8 cellular contexts compared by ENCODE assay signal in genomic region chr10:102409604-102410426, GRCh38. TPM values are rescaled to one million over a fixed set of nuclear protein-coding genes. Genes with fewer than 3 reads are reported as not detected.
DNase-seq lines count a peak whose midpoint lies in the region; ATAC-seq and TF ChIP-seq lines count a peak whose summit lies in the region.

No MANE protein-coding gene starts in this region.

- peaks cover 31% of the 10 kb centered on the region for H3K4me1 Mint-ChIP-seq in GM23338
- peaks cover 71% of the 10 kb centered on the region for H3K4me1 Mint-ChIP-seq in activated T-cell treated with anti-CD3 and anti-CD28 coated beads, Interleukin-2, amount 50 U/mL, for 72 hours (ENCODE audit: low read depth)

- no peak for TF ChIP-seq CTCF in GM23338 (conservative IDR thresholded peaks at IDR 0.05; ENCODE audit: low read depth in 2 of 2)
- no peak for TF ChIP-seq CTCF in heart right ventricle (IDR thresholded peaks at IDR 0.05)
- no peak for TF ChIP-seq CTCF in sigmoid colon (IDR thresholded peaks at IDR 0.05)

- H3K4me2 ChIP-seq in GM23338, result peak overlapping the region; percentile 98

- H3K27ac Mint-ChIP-seq in GM23338, result no peak overlapping the region
- peak overlapping the region; percentile 9 for H3K27ac Mint-ChIP-seq in activated T-cell treated with anti-CD3 and anti-CD28 coated beads, Interleukin-2, amount 50 U/mL, for 72 hours

- intact Hi-C loops in heart right ventricle (cut with DNase I), result loop anchor here in 1 of 10 donors (10.0 kb wide), 1 partner anchor 175 kb away; no protein-coding TSS in a partner anchor
- intact Hi-C loops in sigmoid colon (cut with DNase I), result no loop called here

- no peak for TF ChIP-seq POLR2A in sigmoid colon (IDR thresholded peaks at IDR 0.05)

- H3K4me1 ChIP-seq in GM23338 (ENCODE audit: insufficient read depth) (peaks cover 16% of the 10 kb centered on the region), heart right ventricle (peaks cover 0 to 24% (median 13%) of the 10 kb centered on the region in 9 donors), sigmoid colon (peaks cover 0 to 47% (median 43%) of the 10 kb centered on the region in 4 donors)

- H3K9me2 ChIP-seq in GM23338 (ENCODE audit: insufficient read depth), result no peaks in the 10 kb centered on the region

- WGBS in heart right ventricle, 2 donors, result 28 to 33% methylated on average over 24 of the region's 24 CpGs
- 21 to 33% methylated on average over 24 of the region's 24 CpGs for WGBS in sigmoid colon, 2 donors

- peaks cover 7% of the 10 kb centered on the region for H3F3A ChIP-seq in GM23338 (replicated peaks; ENCODE audit: low read depth)

- H3K36me3 Mint-ChIP-seq in GM23338 (ENCODE audit: low read depth), result peaks cover 2% of the 10 kb centered on the region; the same call in 1 of the 3 replicates
- H3K36me3 Mint-ChIP-seq in activated T-cell treated with anti-CD3 and anti-CD28 coated beads, Interleukin-2, amount 50 U/mL, for 72 hours (ENCODE audit: insufficient read depth in 2 of 2), result peaks cover 0 to 2% of the 10 kb centered on the region in 2 donors

- H3K27me3 Mint-ChIP-seq in GM23338 (ENCODE audit: insufficient read depth, low read depth, poor library complexity), result peaks cover 56% of the 10 kb centered on the region
- peaks cover 7% of the 10 kb centered on the region for H3K27me3 Mint-ChIP-seq in activated T-cell treated with anti-CD3 and anti-CD28 coated beads, Interleukin-2, amount 50 U/mL, for 72 hours (ENCODE audit: low read depth)

- H2AFZ ChIP-seq in GM23338, result peak overlapping the region; percentile 94

- no peak for TF ChIP-seq EP300 in sigmoid colon (IDR thresholded peaks at IDR 0.05)

- no peaks in the 10 kb centered on the region for H4K20me1 ChIP-seq in GM23338 (replicated peaks; ENCODE audit: insufficient read depth)

- H3K9me3 Mint-ChIP-seq in GM23338, result no peaks in the 10 kb centered on the region
- H3K9me3 Mint-ChIP-seq in activated T-cell treated with anti-CD3 and anti-CD28 coated beads, Interleukin-2, amount 50 U/mL, for 72 hours, result no peaks in the 10 kb centered on the region

- ATAC-seq in GM23338 (peak; percentile 29), heart right ventricle (peak in 1 of 8 donors; percentile 3), HG03342 (IDR thresholded peaks at IDR 0.05; ENCODE audit: unreplicated experiment) (no peak)
- no peak for ATAC-seq in activated T-cell treated with anti-CD3 and anti-CD28 coated beads, Interleukin-2, amount 50 U/mL, for 72 hours (replicated peaks in 1 of 2)

- H3K27ac ChIP-seq in GM23338 (ENCODE audit: low read depth) (no peak overlapping the region), heart right ventricle (no peak overlapping the region), sigmoid colon (peak overlapping the region; percentile 84 to 99 (median 98))

- H3K36me3 ChIP-seq in GM23338 (ENCODE audit: insufficient read depth) (no peaks in the 10 kb centered on the region), heart right ventricle (no peaks in the 10 kb centered on the region), sigmoid colon (peaks cover 0 to 1% (median 0%) of the 10 kb centered on the region in 4 donors)

- DNase-seq in GM23338 (ENCODE audit: low spot score), result peak; percentile 64
- DNase-seq in activated T-cell treated with anti-CD3 and anti-CD28 coated beads, Interleukin-2, amount 50 U/mL, for 72 hours, result no peak
- no peak for DNase-seq in heart right ventricle
- DNase-seq in sigmoid colon, result no peak
- DNase-seq in midbrain (lab: John Stamatoyannopoulos, UW), result no peak
- no peak for DNase-seq in NCI-H524 treated with DMSO at 0.1 percent for 48 hours (lab: John Stamatoyannopoulos, UW)
- no peak for DNase-seq in COR-L47 (lab: John Stamatoyannopoulos, UW)

- H3K9me3 ChIP-seq in heart right ventricle, result no peaks in the 10 kb centered on the region
- no peaks in the 10 kb centered on the region for H3K9me3 ChIP-seq in sigmoid colon

- H3K27me3 ChIP-seq in GM23338 (ENCODE audit: insufficient read depth), result peaks cover 53% of the 10 kb centered on the region
- H3K27me3 ChIP-seq in heart right ventricle, result peaks cover 13 to 75% (median 73%) of the 10 kb centered on the region in 7 donors
- H3K27me3 ChIP-seq in sigmoid colon, result peaks cover 0 to 30% (median 11%) of the 10 kb centered on the region in 3 donors

- no peaks in the 10 kb centered on the region for H3K79me2 ChIP-seq in GM23338 (replicated peaks; ENCODE audit: insufficient read depth)

- H3K4me3 ChIP-seq in GM23338 (peak overlapping the region; percentile 75), heart right ventricle (peak overlapping the region in 9 of 10 donors; percentile 12 to 50 (median 37)), sigmoid colon (peak overlapping the region; percentile 36 to 80 (median 78))

- H3K4me3 Mint-ChIP-seq in GM23338, result peak overlapping the region; percentile 61
- H3K4me3 Mint-ChIP-seq in activated T-cell treated with anti-CD3 and anti-CD28 coated beads, Interleukin-2, amount 50 U/mL, for 72 hours, result peak overlapping the region; percentile 71 to 87

TF ChIP-seq in GM23338, 12 proteins besides CTCF, POLR2A, EP300 and RAD21:
- TF ChIP-seq EZH2phosphoT487 (IDR thresholded peaks at IDR 0.05; ENCODE audit: unreplicated experiment) (no peak), STAT1 (IDR thresholded peaks at IDR 0.05; ENCODE audit: unreplicated experiment) (no peak), EZH2 (IDR thresholded peaks at IDR 0.05; ENCODE audit: low read depth, unreplicated experiment) (peak; percentile 75)

RNA-seq across cellular contexts. Expression of gene PSD, which starts 8.8 kb away (rescaled TPM):
- 4.0 and 6.8 TPM in 2 replicates for total RNA-seq in GM23338 (2014; rRNA removed; shearing (Covaris generic))
- 1.9 and 2.7 TPM in 2 replicates for polyA plus RNA-seq in GM23338 (2016; fragmentation: Nextera tagmentation; extraction: Ambion mirVana)
- total RNA-seq in activated T-cell treated with anti-CD3 and anti-CD28 coated beads, Interleukin-2, amount 50 U/mL, for 72 hours, result 10 to 100 TPM in 1 of 2 donors, 1 to 10 TPM in 1; 8.6 to 11.7 TPM
- 1 to 10 TPM in 4 of 10 donors, under 1 TPM in 5, not detected in 1; 0.19 to 1.5 (median 0.61) TPM for total RNA-seq in heart right ventricle
- polyA plus RNA-seq in heart right ventricle, result under 1 TPM; 0.37 to 0.42 TPM
- total RNA-seq in sigmoid colon, result 100 to 1,000 TPM; 343 to 449 (median 417) TPM
- polyA plus RNA-seq in sigmoid colon, result 10 to 100 TPM in 1 of 3 donors, 1 to 10 TPM in 1, under 1 TPM in 1; 0.69 to 23.3 (median 6.0) TPM

RNA-seq across cellular contexts. Expression of gene FBXL15, which starts 10.8 kb away (rescaled TPM):
- 29.7 and 36.1 TPM in 2 replicates for total RNA-seq in GM23338 (2014; rRNA removed; shearing (Covaris generic))
- polyA plus RNA-seq in GM23338 (2016; fragmentation: Nextera tagmentation; extraction: Ambion mirVana) (18.4 and 18.5 TPM in 2 replicates), heart right ventricle (10 to 100 TPM; 10.4 to 19.2 TPM), sigmoid colon (10 to 100 TPM; 19.0 to 36.7 (median 21.0) TPM)
- 10 to 100 TPM; 15.3 TPM for total RNA-seq in activated T-cell treated with anti-CD3 and anti-CD28 coated beads, Interleukin-2, amount 50 U/mL, for 72 hours
- total RNA-seq in heart right ventricle (10 to 100 TPM in 5 of 10 donors, 1 to 10 TPM in 5; 6.7 to 10.5 (median 9.9) TPM), sigmoid colon (10 to 100 TPM; 19.7 to 51.3 (median 34.2) TPM)

RNA-seq across cellular contexts. Expression of gene NFKB2, which starts 14.3 kb away (rescaled TPM):
- total RNA-seq in GM23338 (2014; rRNA removed; shearing (Covaris generic)), result 19.0 and 29.4 TPM in 2 replicates
- polyA plus RNA-seq in GM23338 (2016; fragmentation: Nextera tagmentation; extraction: Ambion mirVana) (6.8 and 8.1 TPM in 2 replicates), heart right ventricle (10 to 100 TPM; 19.7 to 19.8 TPM), sigmoid colon (10 to 100 TPM in 2 of 3 donors, 1 to 10 TPM in 1; 5.4 to 41.5 (median 11.1) TPM)
- total RNA-seq in activated T-cell treated with anti-CD3 and anti-CD28 coated beads, Interleukin-2, amount 50 U/mL, for 72 hours, result 100 to 1,000 TPM; 472 to 564 TPM
- total RNA-seq in heart right ventricle (10 to 100 TPM in 9 of 10 donors, 1 to 10 TPM in 1; 9.9 to 40.0 (median 15.7) TPM), sigmoid colon (10 to 100 TPM; 29.6 to 41.1 (median 36.0) TPM)

RNA-seq across cellular contexts. Expression of gene CUEDC2, which starts 22.6 kb away (rescaled TPM):
- total RNA-seq in GM23338 (2014; rRNA removed; shearing (Covaris generic)), result 37.0 and 39.2 TPM in 2 replicates
- polyA plus RNA-seq in GM23338 (2016; fragmentation: Nextera tagmentation; extraction: Ambion mirVana) (37.3 and 47.3 TPM in 2 replicates), heart right ventricle (10 to 100 TPM; 60.0 to 81.7 TPM), sigmoid colon (10 to 100 TPM; 30.0 to 47.7 (median 33.3) TPM)
- 10 to 100 TPM; 78.7 to 79.5 TPM for total RNA-seq in activated T-cell treated with anti-CD3 and anti-CD28 coated beads, Interleukin-2, amount 50 U/mL, for 72 hours
- total RNA-seq in heart right ventricle (10 to 100 TPM; 65.7 to 84.3 (median 79.1) TPM), sigmoid colon (10 to 100 TPM; 65.2 to 93.5 (median 82.4) TPM)

RNA-seq across cellular contexts. Expression of gene C10orf95, which starts 41.5 kb away (rescaled TPM):
- total RNA-seq in GM23338 (2014; rRNA removed; shearing (Covaris generic)), result 0.69 TPM in 1 of 2 replicates, not detected in the other
- polyA plus RNA-seq in GM23338 (2016; fragmentation: Nextera tagmentation; extraction: Ambion mirVana) (1.1 and 1.5 TPM in 2 replicates), heart right ventricle (not detected), sigmoid colon (1 to 10 TPM in 2 of 3 donors, under 1 TPM in 1; 0.92 to 2.4 (median 1.1) TPM)
- under 1 TPM in 1 of 2 donors, not detected in 1; 0.21 TPM for total RNA-seq in activated T-cell treated with anti-CD3 and anti-CD28 coated beads, Interleukin-2, amount 50 U/mL, for 72 hours
- total RNA-seq in heart right ventricle (not detected), sigmoid colon (under 1 TPM in 1 of 4 donors, not detected in 3; 0.36 TPM)

Comparison
In these comparisons a context has a peak if more than half of its experiments do, and no peak if none do; other contexts are left out.
1. H3K27ac ChIP-seq: peak in sigmoid colon (4 of 4); none in GM23338 (single experiment) and heart right ventricle (0 of 10).
2. RNA of gene PSD, which starts 8.8 kb away (total RNA-seq): 343 to 449 TPM in sigmoid colon; 8.6 to 11.7 TPM in activated T-cell treated with anti-CD3 and anti-CD28 coated beads, Interleukin-2, amount 50 U/mL, for 72 hours, 4.0 to 6.8 TPM in GM23338 and 0.19 to 1.5 TPM in heart right ventricle; every median in the first group is over 10 times any median in the second.
3. RNA of gene NFKB2, which starts 14.3 kb away (total RNA-seq): 472 to 564 TPM in activated T-cell treated with anti-CD3 and anti-CD28 coated beads, Interleukin-2, amount 50 U/mL, for 72 hours; 29.6 to 41.1 TPM in sigmoid colon, 19.0 to 29.4 TPM in GM23338 and 9.9 to 40.0 TPM in heart right ventricle; every median in the first group is over 10 times any median in the second.
4. Peak in every context shown above with its lines, with median percentiles within 50 percentile points of each other: H3K4me3 ChIP-seq.